Comparison of ENCODE assay signal across 21 cellular contexts in genomic region chr3:13063225-13063624, GRCh38. TPM values are rescaled to one million over a fixed set of nuclear protein-coding genes. Genes with fewer than 3 reads are reported as not detected.
DNase-seq lines count a peak whose midpoint lies in the region; ATAC-seq, FAIRE-seq and TF ChIP-seq lines count a peak whose summit lies in the region.
"Had no signal": no experiment of that assay in that cellular context is flagged by ENCODE, and none has a peak within 500 bp of the region (broad histone marks: within the 10 kb centered on the region; RNA-seq: fewer than 3 reads in every experiment).

No MANE protein-coding gene starts in this region.

- TF ChIP-seq POLR2A in H54 (IDR thresholded peaks at IDR 0.05; ENCODE audit: low read depth, low read length) = no peak

- ATAC-seq in HG02610 (IDR thresholded peaks at IDR 0.05; ENCODE audit: unreplicated experiment) (no peak), GM21447 (IDR thresholded peaks at IDR 0.05; ENCODE audit: unreplicated experiment) (no peak)
- ATAC-seq: right lobe of liver had no signal

- DNase-seq in A172 (ENCODE audit: low spot score) (peak; percentile 58), H54 (ENCODE audit: insufficient read length, low spot score) (peak; percentile 77), RCC 7860 (ENCODE audit: low spot score) (peak; percentile 63), myocyte (ENCODE audit: low read depth) (peak; percentile 92), cerebellum (ENCODE audit: low spot score) (no peak)
- DNase-seq in activated effector memory CD4-positive, alpha-beta T cell treated with anti-CD3 and anti-CD28 coated beads, Interleukin-2, amount 50 U/mL, for 16 hours = no peak
- DNase-seq: activated CD4-positive, alpha-beta T cell treated with anti-CD3 and anti-CD28 coated beads, Interleukin-2, amount 10 ng/mL, durations not matched to agents 7 days and 5 days; anterior cingulate cortex; caudate nucleus; dermis blood vessel endothelial cell; DMS79 treated with DMSO at 0.1 percent for 48 hours; HFFc6; Karpas-422; NCI-H1694 treated with DMSO at 0.1 percent for 48 hours; NCI-H526; right lobe of liver; WERI-Rb-1 had no signal

- FAIRE-seq in H54 (lab: Jason Lieb, UNC) = no peak
- peak; percentile 27 for FAIRE-seq in RCC 7860 (lab: Jason Lieb, UNC)
- FAIRE-seq: GM12892, keratinocyte had no signal

RNA-seq across cellular contexts. Expression of gene IQSEC1, which starts 10.0 kb away (rescaled TPM):
- 22.5 and 25.8 TPM in 2 replicates for total RNA-seq in A172 (2014; rRNA removed; shearing (Covaris generic))
- total RNA-seq in myocyte (15.6 and 25.3 TPM in 2 replicates), cerebellum (27.2 TPM)
- 20.0 TPM for polyA plus RNA-seq in myocyte (2012)

Comparison
In these comparisons a context has a peak if more than half of its experiments do, and no peak if none do; other contexts are left out.
1. DNase-seq: peak in A172 (single experiment), H54 (single experiment), RCC 7860 (single experiment) and myocyte (single experiment); none in cerebellum (single experiment) and activated effector memory CD4-positive, alpha-beta T cell treated with anti-CD3 and anti-CD28 coated beads, Interleukin-2, amount 50 U/mL, for 16 hours (single experiment).